ENCODE assay signal across 1 cellular context in genomic region chr22:46102159-46102558, GRCh38.
TF ChIP-seq lines count a peak whose summit lies in the region.

No MANE protein-coding gene starts in this region.

TF ChIP-seq in K562, 482 proteins besides CTCF, POLR2A, EP300 and RAD21:
- 0 out of 2 replicates have a peak, but pooled peaks have one; percentile 30 for TF ChIP-seq RBFOX2 (IDR thresholded peaks at IDR 0.05; ENCODE audit: low read depth, low read length)
- no peak for TF ChIP-seq TSHZ1 (CRISPR knock-in tag; IDR thresholded peaks at IDR 0.05)
- peak; percentile 39 for TF ChIP-seq POLR2G (IDR thresholded peaks at IDR 0.05; ENCODE audit: low read depth, low read length)
TF ChIP-seq in K562: peak in this region for 2.
